ENCODE assay signal across 8 cellular contexts in the genomic region with DNA sequence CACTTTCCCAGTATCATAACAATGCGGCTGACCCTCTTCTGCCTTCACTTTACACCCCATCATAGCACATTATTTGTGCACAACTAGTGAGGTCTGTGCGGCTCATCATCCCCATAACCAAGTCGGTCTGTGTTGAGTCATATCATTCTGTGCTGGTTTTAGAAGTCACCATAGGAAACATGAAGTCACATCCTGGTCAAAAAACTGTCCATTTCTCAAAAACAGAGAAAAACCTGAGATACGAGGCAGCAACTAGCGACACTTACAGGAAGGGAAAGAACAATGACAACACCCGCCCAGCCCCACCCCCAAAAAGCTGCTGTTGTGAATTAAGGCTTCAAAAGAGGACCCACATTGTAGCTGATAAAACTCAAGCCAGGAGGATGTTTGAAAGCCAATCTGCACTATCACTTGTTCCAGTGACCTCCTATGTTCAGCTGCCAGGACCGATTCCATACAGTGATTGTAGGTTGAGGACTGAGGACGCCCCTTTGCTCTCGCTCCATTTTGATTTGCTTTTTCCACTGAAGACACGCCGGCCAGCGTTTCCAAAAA.
DNase-seq lines count a peak whose midpoint lies in the region; ATAC-seq, FAIRE-seq and TF ChIP-seq lines count a peak whose summit lies in the region.

No MANE protein-coding gene starts in this region.

- no peaks in the 10 kb centered on the region for H3K9me3 ChIP-seq in K562 (replicated peaks; ENCODE audit: control insufficient read depth, insufficient read depth, low read depth, low read length)

- CTCF ChIA-PET in K562 (lab: Yijun Ruan, JAX; ENCODE audit: low intra/inter-chr PET ratio): interaction anchor here (0.9 kb wide), 1 partner anchor 230 kb away, joined by 3 read pairs; no protein-coding TSS in a partner anchor

- peaks cover 8% of the 10 kb centered on the region for H4K20me1 ChIP-seq in K562 (replicated peaks; ENCODE audit: control insufficient read depth, insufficient read depth, low read length)

- in situ Hi-C loops in GM13976 (cut with MboI; ENCODE audit: low sequenced_read_pairs, unreplicated experiment) (no loop called here), K562 (cut with MboI) (no loop called here)

- H2AFZ ChIP-seq in K562 (ENCODE audit: low read depth, low read length): 0 out of 2 replicates have a peak overlapping the region, but pooled peaks have one; percentile 23

- H3K79me2 ChIP-seq in K562 (ENCODE audit: control insufficient read depth, insufficient read depth, low read length): no peaks in the 10 kb centered on the region

- no peak overlapping the region for H3K9ac ChIP-seq in K562 (ENCODE audit: insufficient read depth in 1 of 2, low read depth in 2 of 2, low read length in 2 of 2)

- H3K9me1 ChIP-seq in K562 (ENCODE audit: control insufficient read depth, insufficient read depth, low read length): no peaks in the 10 kb centered on the region

- H3K27me3 ChIP-seq in K562 (ENCODE audit: control insufficient read depth in 2 of 2, insufficient read depth in 2 of 2, low read length in 2 of 2): no peaks in the 10 kb centered on the region

- DNase-seq in GM13976 (ENCODE audit: low spot score) (peak; percentile 87), NB4 (ENCODE audit: low read depth) (peak; percentile 14), K562 (ENCODE audit: extremely low read depth in 1 of 4, low spot score in 3 of 4) (peak; percentile 10 to 64 (median 26)), superior temporal gyrus (ENCODE audit: extremely low spot score) (no peak), putamen (ENCODE audit: low spot score) (no peak), NCI-H1694 (lab: John Stamatoyannopoulos, UW) (no peak)
- DNase-seq in stimulated activated CD4-positive, alpha-beta T cell treated with anti-CD3 and anti-CD28 coated beads, Interleukin-1b, Interleukin-23, amount 100 ng/mL, for 48 hours: peak; percentile 66

- 0 out of 4 replicates have a peak, but pooled peaks of 1 of the 2 experiments have one; percentile 8 for TF ChIP-seq RAD21 in K562 (CRISPR knock-in tag; conservative IDR thresholded peaks at IDR 0.05 in 1 of 2, IDR thresholded peaks at IDR 0.05 in 1 of 2)

- peak overlapping the region; percentile 54; the same call in 1 of the 3 replicates for H3K27ac ChIP-seq in K562 (ENCODE audit: extremely low read depth, low read depth, low read length)

- H3K4me1 ChIP-seq in K562 (replicated peaks in 1 of 2; ENCODE audit: control insufficient read depth in 2 of 2, insufficient read depth in 2 of 2, low read length in 2 of 2): peaks cover 6 to 16% of the 10 kb centered on the region in 2 experiments; a peak in 3 of 5 replicates

- WGBS in K562 (ENCODE audit: insufficient coverage, low coverage, missing lambda C conversion rate): 46% methylated on average over 8 of the region's 12 CpGs

- no peak overlapping the region for H3K4me3 ChIP-seq in NB4 (ENCODE audit: low read depth, low read length)
- no peak overlapping the region for H3K4me3 ChIP-seq in K562

- TF ChIP-seq EP300 in K562 (IDR thresholded peaks at IDR 0.05; ENCODE audit: low read length): no peak

- no TSS peak for BruUV-seq in K562 (replicated peaks; lab: Mats Ljungman, UMichigan)

- ATAC-seq in GM21529 (IDR thresholded peaks at IDR 0.05; ENCODE audit: unreplicated experiment) (peak; percentile 98), K562 (peak; percentile 78)

- TF ChIP-seq CTCF in GM13976 (IDR thresholded peaks at IDR 0.05; ENCODE audit: borderline replicate concordance, control extremely low read depth, extremely low read depth, insufficient read depth, missing control alignments) (peak; percentile 27), NB4 (IDR thresholded peaks at IDR 0.05; ENCODE audit: low read depth, low read length) (no peak), K562 (IDR thresholded peaks at IDR 0.05 in 2 of 3, conservative IDR thresholded peaks at IDR 0.05 in 1 of 3; ENCODE audit: insufficient read depth in 2 of 3, low read depth in 1 of 3, low read length in 3 of 3) (0 out of 6 replicates have a peak, but pooled peaks of 1 of the 3 experiments have one; percentile 13)

- intact Hi-C loops in K562 (cut with micrococcal nuclease): no loop called here

- FAIRE-seq in K562 (lab: Jason Lieb, UNC): peak; percentile 77

- peaks cover 35% of the 10 kb centered on the region for H3K36me3 ChIP-seq in K562 (ENCODE audit: control insufficient read depth, insufficient read depth, low read length)

- POLR2A ChIA-PET in K562 (lab: Yijun Ruan, JAX): interaction anchor here (0.7 to 1.1 kb wide), 2 partner anchors 22 to 90 kb away, joined by 3 to 4 read pairs; no protein-coding TSS in a partner anchor

- H3K4me2 ChIP-seq in K562 (ENCODE audit: insufficient read depth, low read length): peak overlapping the region; percentile 41

- TF ChIP-seq POLR2A in NB4 (IDR thresholded peaks at IDR 0.05; ENCODE audit: extremely low read depth, insufficient read length) (no peak), K562 (conservative IDR thresholded peaks at IDR 0.05) (no peak)

TF ChIP-seq in K562, 482 proteins besides CTCF, POLR2A, EP300 and RAD21:
- TF ChIP-seq TCF3 (CRISPR knock-in tag; IDR thresholded peaks at IDR 0.05): peak; percentile 30; the same call in 1 of the 2 replicates
- TF ChIP-seq HMBOX1 (IDR thresholded peaks at IDR 0.05): peak; percentile 80
- peak; percentile 33; the same call in 1 of the 2 replicates for TF ChIP-seq TAL1 (IDR thresholded peaks at IDR 0.05)
- TF ChIP-seq, protein P1, sequence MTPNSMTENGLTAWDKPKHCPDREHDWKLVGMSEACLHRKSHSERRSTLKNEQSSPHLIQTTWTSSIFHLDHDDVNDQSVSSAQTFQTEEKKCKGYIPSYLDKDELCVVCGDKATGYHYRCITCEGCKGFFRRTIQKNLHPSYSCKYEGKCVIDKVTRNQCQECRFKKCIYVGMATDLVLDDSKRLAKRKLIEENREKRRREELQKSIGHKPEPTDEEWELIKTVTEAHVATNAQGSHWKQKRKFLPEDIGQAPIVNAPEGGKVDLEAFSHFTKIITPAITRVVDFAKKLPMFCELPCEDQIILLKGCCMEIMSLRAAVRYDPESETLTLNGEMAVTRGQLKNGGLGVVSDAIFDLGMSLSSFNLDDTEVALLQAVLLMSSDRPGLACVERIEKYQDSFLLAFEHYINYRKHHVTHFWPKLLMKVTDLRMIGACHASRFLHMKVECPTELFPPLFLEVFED (CRISPR knock-in tag; conservative IDR thresholded peaks at IDR 0.05): no peak
- TF ChIP-seq FOXK2 (conservative IDR thresholded peaks at IDR 0.05 in 1 of 2, IDR thresholded peaks at IDR 0.05 in 1 of 2; ENCODE audit: low read depth in 2 of 2): 0 out of 4 replicates have a peak, but pooled peaks of 1 of the 2 experiments have one; percentile 24
- TF ChIP-seq RCOR1 (IDR thresholded peaks at IDR 0.05; ENCODE audit: borderline replicate concordance in 1 of 2, low read depth in 2 of 2, low read length in 2 of 2): peak in 1 of 2 experiments; percentile 78; a peak in 1 of 4 replicates
- TF ChIP-seq TEAD4 (IDR thresholded peaks at IDR 0.05; ENCODE audit: low read length): 0 out of 2 replicates have a peak, but pooled peaks have one; percentile 35
- no peak for TF ChIP-seq TEAD4 (CRISPR knock-in tag; IDR thresholded peaks at IDR 0.05; ENCODE audit: borderline replicate concordance)
- TF ChIP-seq, protein P2, sequence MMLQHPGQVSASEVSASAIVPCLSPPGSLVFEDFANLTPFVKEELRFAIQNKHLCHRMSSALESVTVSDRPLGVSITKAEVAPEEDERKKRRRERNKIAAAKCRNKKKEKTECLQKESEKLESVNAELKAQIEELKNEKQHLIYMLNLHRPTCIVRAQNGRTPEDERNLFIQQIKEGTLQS (IDR thresholded peaks at IDR 0.05): peak; percentile 28; the same call in 1 of the 2 replicates
- TF ChIP-seq, protein P2 (CRISPR knock-in tag; conservative IDR thresholded peaks at IDR 0.05): no peak
- no peak for TF ChIP-seq BRF2 (IDR thresholded peaks at IDR 0.05; ENCODE audit: borderline replicate concordance, insufficient read depth, insufficient read length)
- TF ChIP-seq CREB1 (IDR thresholded peaks at IDR 0.05): no peak
- TF ChIP-seq CREB1 (CRISPR knock-in tag; IDR thresholded peaks at IDR 0.05): no peak
- no peak for TF ChIP-seq ZNF717 (CRISPR knock-in tag; IDR thresholded peaks at IDR 0.05)
- TF ChIP-seq POLR2AphosphoS5 (IDR thresholded peaks at IDR 0.05; ENCODE audit: control insufficient read depth, insufficient read depth, low read depth, low read length): 0 out of 2 replicates have a peak, but pooled peaks have one; percentile 17
- peak; percentile 59; the same call in 1 of the 2 replicates for TF ChIP-seq ZNF24 (IDR thresholded peaks at IDR 0.05)
- peak; percentile 63 to 64; a peak in 3 of 4 replicates for TF ChIP-seq KDM1A (IDR thresholded peaks at IDR 0.05)
- peak; percentile 17; the same call in 1 of the 2 replicates for TF ChIP-seq NCOR1 (IDR thresholded peaks at IDR 0.05)
- TF ChIP-seq FOSL1 (tag; conservative IDR thresholded peaks at IDR 0.05): 0 out of 2 replicates have a peak, but pooled peaks have one; percentile 15
- peak; percentile 70 for TF ChIP-seq CBFA2T3 (IDR thresholded peaks at IDR 0.05)
- peak; percentile 35; the same call in 1 of the 2 replicates for TF ChIP-seq CBFA2T2 (conservative IDR thresholded peaks at IDR 0.05)

Comparison
In these comparisons a context has a peak if more than half of its experiments do, and no peak if none do; other contexts are left out.
1. DNase-seq: peak in GM13976 (single experiment), NB4 (single experiment), K562 (4 of 4) and stimulated activated CD4-positive, alpha-beta T cell treated with anti-CD3 and anti-CD28 coated beads, Interleukin-1b, Interleukin-23, amount 100 ng/mL, for 48 hours (single experiment); none in superior temporal gyrus (single experiment), putamen (single experiment) and NCI-H1694 (single experiment).